In genomic region chr19:1068111-1069001, GRCh38 we compare ENCODE assay signal across 9 cellular contexts. TPM values are rescaled to one million over a fixed set of nuclear protein-coding genes. Genes with fewer than 3 reads are reported as not detected.
A peak's percentile ranks its signal among the peaks of the same experiment; 100 is the strongest.
DNase-seq lines count a peak whose midpoint lies in the region; ATAC-seq and TF ChIP-seq lines count a peak whose summit lies in the region.
"Had no signal": no experiment of that assay in that cellular context is flagged by ENCODE, and none has a peak within 500 bp of the region (broad histone marks: within the 10 kb centered on the region; RNA-seq: fewer than 3 reads in every experiment).

No MANE protein-coding gene starts in this region.

- H3K27me3 ChIP-seq in HAP-1 (ENCODE audit: low read depth): no peaks in the 10 kb centered on the region
- H3K27me3 ChIP-seq in esophagus (ENCODE audit: control insufficient read depth in 1 of 2, insufficient read depth in 2 of 2, low read length in 2 of 2): peaks cover 0 to 5% of the 10 kb centered on the region in 2 donors

- no peak for DNase-seq in HAP-1 (ENCODE audit: low spot score in 2 of 2)
- DNase-seq in activated CD4-positive, CD25-positive, alpha-beta regulatory T cell treated with anti-CD3 and anti-CD28 coated beads, Interleukin-2, amount 50 U/mL, for 72 hours: peak; percentile 69
- no peak for DNase-seq in EL
- no peak for DNase-seq in HEK293T (ENCODE audit: extremely low spot score)
- no peak for DNase-seq in middle frontal gyrus (ENCODE audit: extremely low spot score, low spot score)

- H3K36me3 ChIP-seq in HAP-1 (replicated peaks) (no peaks in the 10 kb centered on the region), esophagus (ENCODE audit: control insufficient read depth in 2 of 2, insufficient read depth in 2 of 2, low read length in 1 of 2) (peaks cover 0 to 5% of the 10 kb centered on the region in 2 donors)
- H3K36me3 ChIP-seq: prostate gland had no signal

- in situ Hi-C loops in HAP-1 (cut with MboI; ENCODE audit: low sequenced_read_pairs): no loop called here

- H3K4me3 ChIP-seq in HAP-1 (peak overlapping the region; percentile 41; the same call in 1 of the 2 replicates), esophagus (ENCODE audit: low read depth in 1 of 2, low read length in 2 of 2) (peak overlapping the region; percentile 17 to 56)

- POLR2A ChIA-PET in HEK293T (lab: Yijun Ruan, JAX): interaction anchor here (1.8 kb wide), 1 partner anchor 16 kb away, joined by 4 read pairs; no protein-coding TSS in a partner anchor

- H3K4me1 Mint-ChIP-seq in stimulated activated memory B cell treated with anti-CD40 and anti-IgM and Interleukin-4, amounts not matched to agents 10 μg/mL and 1 μg/mL and 100 μg/mL, for 72 hours: peaks cover 62% of the 10 kb centered on the region

- peak overlapping the region; percentile 39 to 61 for H3K27ac ChIP-seq in esophagus (ENCODE audit: low read depth in 2 of 2, low read length in 1 of 2)
- H3K27ac ChIP-seq: prostate gland had no signal

- H3K9me3 Mint-ChIP-seq in stimulated activated memory B cell treated with anti-CD40 and anti-IgM and Interleukin-4, amounts not matched to agents 10 μg/mL and 1 μg/mL and 100 μg/mL, for 72 hours: peaks cover under 1% of the 10 kb centered on the region

- peaks cover 37% of the 10 kb centered on the region for H3K36me3 Mint-ChIP-seq in stimulated activated memory B cell treated with anti-CD40 and anti-IgM and Interleukin-4, amounts not matched to agents 10 μg/mL and 1 μg/mL and 100 μg/mL, for 72 hours

- 60% methylated on average over 44 of the region's 44 CpGs for WGBS in esophagus, 2 donors

- peak overlapping the region; percentile 85 for H3K27ac Mint-ChIP-seq in stimulated activated memory B cell treated with anti-CD40 and anti-IgM and Interleukin-4, amounts not matched to agents 10 μg/mL and 1 μg/mL and 100 μg/mL, for 72 hours

- ATAC-seq in stimulated activated memory B cell treated with anti-CD40 and anti-IgM and Interleukin-4, amounts not matched to agents 10 μg/mL and 1 μg/mL and 100 μg/mL, for 72 hours: peak; percentile 25
- no peak for ATAC-seq in HG03378 (IDR thresholded peaks at IDR 0.05; ENCODE audit: unreplicated experiment)

- H3K9me3 ChIP-seq in HAP-1 (no peaks in the 10 kb centered on the region), esophagus (ENCODE audit: control insufficient read depth in 2 of 2, insufficient read depth in 1 of 2, low read depth in 1 of 2, low read length in 1 of 2) (no peaks in the 10 kb centered on the region)
- H3K9me3 ChIP-seq: prostate gland had no signal

- CTCF ChIA-PET in HEK293T (lab: Yijun Ruan, JAX): no interaction called here

- H3K4me3 Mint-ChIP-seq in stimulated activated memory B cell treated with anti-CD40 and anti-IgM and Interleukin-4, amounts not matched to agents 10 μg/mL and 1 μg/mL and 100 μg/mL, for 72 hours: peak overlapping the region; percentile 94

- no peaks in the 10 kb centered on the region for H3K27me3 Mint-ChIP-seq in stimulated activated memory B cell treated with anti-CD40 and anti-IgM and Interleukin-4, amounts not matched to agents 10 μg/mL and 1 μg/mL and 100 μg/mL, for 72 hours

- peaks cover 12% of the 10 kb centered on the region for H3K4me1 ChIP-seq in HAP-1
- peaks cover 8 to 10% of the 10 kb centered on the region in 2 donors for H3K4me1 ChIP-seq in esophagus (ENCODE audit: control insufficient read depth in 2 of 2, insufficient read depth in 2 of 2, low read length in 1 of 2)

TF ChIP-seq in HEK293T, 16 proteins besides CTCF, POLR2A, EP300 and RAD21:
- no peak for TF ChIP-seq FOXK2 (IDR thresholded peaks at IDR 0.05)
- TF ChIP-seq SP1 (IDR thresholded peaks at IDR 0.05): no peak

RNA-seq across cellular contexts. Expression of gene ARHGAP45, which starts 1.4 kb away (rescaled TPM):
- polyA plus RNA-seq in esophagus: 10 to 100 TPM in 1 of 2 donors, 1 to 10 TPM in 1; 8.9 to 17.7 TPM

RNA-seq across cellular contexts. Expression of gene POLR2E, which starts 26.8 kb away (rescaled TPM):
- 100 to 1,000 TPM in 1 of 2 donors, 10 to 100 TPM in 1; 77.9 to 162 TPM for polyA plus RNA-seq in esophagus

RNA-seq across cellular contexts. Expression of gene ABCA7, which starts 28.4 kb away (rescaled TPM):
- 10 to 100 TPM; 11.4 to 26.4 TPM for polyA plus RNA-seq in esophagus

RNA-seq across cellular contexts. Expression of gene GPX4, which starts 35.4 kb away (rescaled TPM):
- 100 to 1,000 TPM; 271 to 294 TPM for polyA plus RNA-seq in esophagus

RNA-seq across cellular contexts. Expression of gene CNN2, which starts 41.9 kb away (rescaled TPM):
- 100 to 1,000 TPM in 1 of 2 donors, 10 to 100 TPM in 1; 84.4 to 106 TPM for polyA plus RNA-seq in esophagus
